In genomic region chr11:46142561-46142960, GRCh38 we compare ENCODE assay signal across 30 cellular contexts.
"Had no signal": no experiment of that assay in that cellular context is flagged by ENCODE, and none has a peak within 500 bp of the region (broad histone marks: within the 10 kb centered on the region; RNA-seq: fewer than 3 reads in every experiment).

No MANE protein-coding gene starts in this region.

- DNase-seq: naive thymus-derived CD4-positive, alpha-beta T cell; natural killer cell; occipital lobe; ovary; posterior cingulate gyrus; psoas muscle; right lobe of liver; sigmoid colon; small intestine; stimulated activated CD4-positive, alpha-beta T cell treated with anti-CD3 and anti-CD28 coated beads, Interleukin-12 subunit alpha, Interleukin-12 subunit beta, amount 100 ng/mL, for 4 hours; stimulated activated CD4-positive, alpha-beta T cell treated with anti-CD3 and anti-CD28 coated beads, Interleukin-1b, Interleukin-23, amount 100 ng/mL, for 48 hours; stimulated activated CD4-positive, alpha-beta T cell treated with anti-CD3 and anti-CD28 coated beads, Interleukin-4, amount 100 ng/mL, for 1 hour; stimulated activated CD4-positive, alpha-beta T cell treated with anti-CD3 and anti-CD28 coated beads, Interleukin-4, amount 100 ng/mL, for 4 hours; stimulated activated CD8-positive, alpha-beta memory T cell treated with anti-CD3 and anti-CD28 coated beads, Interleukin-4, amount 100 ng/mL, for 48 hours; stimulated activated naive CD4-positive, alpha-beta T cell; stimulated activated naive CD8-positive, alpha-beta T cell treated with anti-CD3 and anti-CD28 coated beads, Interleukin-15, amount 100 ng/mL, for 72 hours; stimulated activated naive CD8-positive, alpha-beta T cell treated with anti-CD3 and anti-CD28 coated beads, Interleukin-15, Interleukin-2, amounts not matched to agents 100 U/mL and 50 U/mL, for 24 hours; substantia nigra; testis; tibial artery; transverse colon; upper lobe of right lung; uterus had no signal

- H3K9me3 Mint-ChIP-seq: naive thymus-derived CD4-positive, alpha-beta T cell; natural killer cell; nephron; stimulated activated memory B cell treated with anti-CD40 and anti-IgM and Interleukin-4, amounts not matched to agents 10 μg/mL and 1 μg/mL and 100 μg/mL, for 72 hours; stimulated activated naive CD8-positive, alpha-beta T cell treated with anti-CD3 and anti-CD28 coated beads, Interleukin-15, amount 100 ng/mL, for 72 hours; type B pancreatic cell had no signal

- H3K27ac ChIP-seq: ovary, parathyroid adenoma, psoas muscle, right lobe of liver, sigmoid colon, suprapubic skin, testis, tibial artery, transverse colon, upper lobe of right lung, uterus had no signal

- H3K36me3 Mint-ChIP-seq: naive thymus-derived CD4-positive, alpha-beta T cell; natural killer cell; stimulated activated memory B cell treated with anti-CD40 and anti-IgM and Interleukin-4, amounts not matched to agents 10 μg/mL and 1 μg/mL and 100 μg/mL, for 72 hours; type B pancreatic cell had no signal

- H3K36me3 ChIP-seq: ovary, right lobe of liver, sigmoid colon, suprapubic skin, tibial artery, transverse colon, upper lobe of right lung, uterus had no signal

- H3K4me1 Mint-ChIP-seq: naive thymus-derived CD4-positive, alpha-beta T cell; natural killer cell; nephron; stimulated activated memory B cell treated with anti-CD40 and anti-IgM and Interleukin-4, amounts not matched to agents 10 μg/mL and 1 μg/mL and 100 μg/mL, for 72 hours; stimulated activated naive CD8-positive, alpha-beta T cell treated with anti-CD3 and anti-CD28 coated beads, Interleukin-15, amount 100 ng/mL, for 72 hours had no signal

- H3K4me3 ChIP-seq: ovary, psoas muscle, right lobe of liver, sigmoid colon, suprapubic skin, tibial artery, transverse colon, upper lobe of right lung, uterus had no signal

- ATAC-seq: naive thymus-derived CD4-positive, alpha-beta T cell; natural killer cell; psoas muscle; right cardiac atrium; stimulated activated memory B cell treated with anti-CD40 and anti-IgM and Interleukin-4, amounts not matched to agents 10 μg/mL and 1 μg/mL and 100 μg/mL, for 72 hours; stimulated activated naive CD8-positive, alpha-beta T cell treated with anti-CD3 and anti-CD28 coated beads, Interleukin-15, amount 100 ng/mL, for 72 hours; stimulated activated naive CD8-positive, alpha-beta T cell treated with anti-CD3 and anti-CD28 coated beads, Interleukin-15, Interleukin-2, amounts not matched to agents 100 U/mL and 50 U/mL, for 24 hours had no signal

- H3K9ac ChIP-seq: parathyroid adenoma had no signal

- H3K9me3 ChIP-seq: ovary, psoas muscle, right lobe of liver, sigmoid colon, suprapubic skin, testis, tibial artery, transverse colon, upper lobe of right lung, uterus had no signal

- H3K27ac Mint-ChIP-seq: naive thymus-derived CD4-positive, alpha-beta T cell; natural killer cell; nephron; progenitor cell of endocrine pancreas; stimulated activated memory B cell treated with anti-CD40 and anti-IgM and Interleukin-4, amounts not matched to agents 10 μg/mL and 1 μg/mL and 100 μg/mL, for 72 hours; type B pancreatic cell had no signal

- H3K79me2 ChIP-seq: parathyroid adenoma had no signal

- H3K4me1 ChIP-seq: parathyroid adenoma, psoas muscle, right lobe of liver, sigmoid colon, suprapubic skin, testis, tibial artery, transverse colon, upper lobe of right lung, uterus had no signal

- H3K27me3 ChIP-seq: ovary, right lobe of liver, sigmoid colon, testis had no signal

- H3K4me3 Mint-ChIP-seq: naive thymus-derived CD4-positive, alpha-beta T cell; natural killer cell; nephron; stimulated activated memory B cell treated with anti-CD40 and anti-IgM and Interleukin-4, amounts not matched to agents 10 μg/mL and 1 μg/mL and 100 μg/mL, for 72 hours; stimulated activated naive CD8-positive, alpha-beta T cell treated with anti-CD3 and anti-CD28 coated beads, Interleukin-15, amount 100 ng/mL, for 72 hours; type B pancreatic cell had no signal

- H2AFZ ChIP-seq: parathyroid adenoma had no signal
